ENCODE assay signal across 8 cellular contexts in the genomic region with DNA sequence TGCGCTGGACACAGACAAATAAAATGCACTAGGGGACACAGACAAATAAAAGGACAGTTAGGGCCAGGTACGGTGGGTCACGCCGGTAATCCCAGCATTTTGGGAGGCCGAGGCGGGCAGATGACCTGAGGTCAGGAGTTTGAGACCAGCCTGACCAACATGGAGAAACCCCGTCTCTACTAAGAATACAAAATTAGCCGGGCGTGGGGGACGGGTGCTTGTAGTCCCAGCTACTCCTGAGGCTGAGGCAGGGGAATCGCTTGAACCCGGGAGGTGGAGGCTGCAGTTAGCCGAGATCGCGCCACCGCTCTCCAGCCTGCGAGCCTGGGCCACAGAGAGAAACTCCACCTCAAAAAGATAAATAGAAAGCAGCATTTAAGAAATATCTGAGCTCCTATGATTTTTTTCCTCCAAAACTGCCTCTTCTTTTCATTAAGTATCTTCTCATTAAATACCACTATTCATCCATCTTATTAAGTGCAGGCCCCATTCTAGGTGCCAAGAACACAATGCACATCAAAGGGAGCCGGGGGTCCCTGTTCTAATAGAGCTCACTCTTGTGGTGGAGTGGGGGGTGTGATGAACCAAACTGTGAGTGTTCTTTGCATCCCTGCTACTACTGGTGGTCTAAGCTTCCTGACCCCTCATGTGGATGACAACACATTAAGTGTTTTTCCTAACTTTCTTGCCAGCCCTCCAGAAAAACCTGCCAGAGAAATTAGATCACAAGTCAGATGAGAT. TPM values are rescaled to one million over a fixed set of nuclear protein-coding genes. Genes with fewer than 3 reads are reported as not detected.
A peak's percentile ranks its signal among the peaks of the same experiment; 100 is the strongest.
DNase-seq lines count a peak whose midpoint lies in the region; ATAC-seq and TF ChIP-seq lines count a peak whose summit lies in the region.

No MANE protein-coding gene starts in this region.

- no peak overlapping the region for H3K4me2 ChIP-seq in neural cell (ENCODE audit: low read length)

- intact Hi-C loops in body of pancreas (cut with DNase I), result no loop called here

- WGBS in body of pancreas, 2 donors, result 75 to 76% methylated on average over 18 of the region's 18 CpGs

- H3K79me2 ChIP-seq in neural cell (replicated peaks; ENCODE audit: insufficient read depth, low read length), result peaks cover 35% of the 10 kb centered on the region

- H3K9me3 ChIP-seq in AG04450 (ENCODE audit: control insufficient read depth, insufficient read depth, low read length), result peaks cover 3% of the 10 kb centered on the region; the same call in 1 of the 2 replicates
- H3K9me3 ChIP-seq in HUES48 (ENCODE audit: control insufficient read depth, insufficient read depth, low read length), result no peaks in the 10 kb centered on the region
- no peaks in the 10 kb centered on the region for H3K9me3 ChIP-seq in body of pancreas
- no peaks in the 10 kb centered on the region for H3K9me3 ChIP-seq in neural cell (ENCODE audit: low read length)

- TF ChIP-seq CTCF in AG04450 (IDR thresholded peaks at IDR 0.05; ENCODE audit: low read depth, low read length), result no peak
- TF ChIP-seq CTCF in body of pancreas (IDR thresholded peaks at IDR 0.05), result no peak
- TF ChIP-seq CTCF in neural cell (IDR thresholded peaks at IDR 0.05; ENCODE audit: poor library complexity, severe bottlenecking), result no peak

- no peak for ATAC-seq in body of pancreas

- POLR2A ChIA-PET in AG04450 (lab: Yijun Ruan, JAX), result interaction anchor here (0.5 to 2.7 kb wide), 6 partner anchors 16 to 215 kb away, joined by 3 to 14 read pairs (median 4); a partner anchor contains a TSS

- CTCF ChIA-PET in AG04450 (lab: Charles Lee), result interaction anchor here (0.7 to 1.2 kb wide), 6 partner anchors 8 to 249 kb away, joined by 3 to 8 read pairs (median 3); no protein-coding TSS in a partner anchor

- no peaks in the 10 kb centered on the region for H4K20me1 ChIP-seq in neural cell (ENCODE audit: insufficient read depth)

- H3K9me2 ChIP-seq in neural cell (ENCODE audit: insufficient read depth, low read length), result no peaks in the 10 kb centered on the region

- TF ChIP-seq POLR2A in body of pancreas (IDR thresholded peaks at IDR 0.05), result no peak

- no peaks in the 10 kb centered on the region for H3F3A ChIP-seq in neural cell (ENCODE audit: insufficient read depth, low read length, poor library complexity, severe bottlenecking)

- peaks cover 15% of the 10 kb centered on the region for H3K4me1 ChIP-seq in HUES48 (ENCODE audit: control insufficient read depth, insufficient read depth, low read length)
- peaks cover 61% of the 10 kb centered on the region for H3K4me1 ChIP-seq in body of pancreas

- H3K4me3 ChIP-seq in AG04450 (ENCODE audit: low read depth, low read length) (no peak overlapping the region), HUES48 (ENCODE audit: low read depth, low read length) (no peak overlapping the region), body of pancreas (no peak overlapping the region), neural cell (ENCODE audit: low read length) (peak overlapping the region; percentile 97)

- no peak for TF ChIP-seq EP300 in neural cell (conservative IDR thresholded peaks at IDR 0.05; ENCODE audit: poor library complexity, severe bottlenecking)

- H3K27ac ChIP-seq in AG04450 (ENCODE audit: low read depth, low read length) (peak overlapping the region; percentile 31), HUES48 (ENCODE audit: low read depth, low read length) (peak overlapping the region; percentile 13), body of pancreas (peak overlapping the region; percentile 1 to 96 (median 66)), neural cell (ENCODE audit: low read length) (peak overlapping the region; percentile 71)

- H2AFZ ChIP-seq in neural cell (ENCODE audit: low read depth, low read length), result no peak overlapping the region

- H3K36me3 ChIP-seq in HUES48 (ENCODE audit: control insufficient read depth, insufficient read depth, low read length) (peaks cover 42% of the 10 kb centered on the region), body of pancreas (replicated peaks in 1 of 2; ENCODE audit: insufficient read depth in 1 of 2, low read depth in 2 of 2) (peaks cover 0 to 7% of the 10 kb centered on the region in 2 donors), neural cell (ENCODE audit: insufficient read depth, low read length) (peaks cover 10% of the 10 kb centered on the region)

- H3K27me3 ChIP-seq in AG04450 (ENCODE audit: control insufficient read depth, insufficient read depth, low read length), result no peaks in the 10 kb centered on the region
- no peaks in the 10 kb centered on the region for H3K27me3 ChIP-seq in HUES48 (ENCODE audit: control insufficient read depth, insufficient read depth, low read length)
- no peaks in the 10 kb centered on the region for H3K27me3 ChIP-seq in body of pancreas
- no peaks in the 10 kb centered on the region for H3K27me3 ChIP-seq in neural cell (ENCODE audit: insufficient read depth, low read depth, low read length)

- DNase-seq in AG04450 (ENCODE audit: low read depth, low spot score) (no peak), body of pancreas (peak in 1 of 4 donors; percentile 9), NCI-H82 (lab: John Stamatoyannopoulos, UW) (no peak), AG20443 (ENCODE audit: low spot score) (no peak), NOMO-1 treated with DMSO at 0.1 percent for 48 hours (lab: John Stamatoyannopoulos, UW; ENCODE audit: unreplicated experiment) (no peak)
- DNase-seq in stimulated activated CD4-positive, alpha-beta T cell treated with anti-CD3 and anti-CD28 coated beads, Interleukin-4, amount 100 ng/mL, for 24 hours, result no peak

- H3K9ac ChIP-seq in HUES48 (ENCODE audit: low read depth, low read length), result no peak overlapping the region
- H3K9ac ChIP-seq in neural cell (ENCODE audit: low read length), result peak overlapping the region; percentile 55

- no peak for TF ChIP-seq RAD21 in neural cell (conservative IDR thresholded peaks at IDR 0.05)

TF ChIP-seq in neural cell, 6 proteins besides CTCF, POLR2A, EP300 and RAD21:
- TF ChIP-seq EZH2 (IDR thresholded peaks at IDR 0.05; ENCODE audit: borderline replicate concordance, insufficient read depth, low read length, poor library complexity, severe bottlenecking) (no peak), SMC3 (conservative IDR thresholded peaks at IDR 0.05; ENCODE audit: poor library complexity) (peak; percentile 3)
TF ChIP-seq in neural cell: peak in this region for 1.

RNA-seq across cellular contexts. Expression of a gene that starts 0.8 kb away (rescaled TPM):
- 3.1 and 3.6 TPM in 2 replicates for polyA plus RNA-seq in AG04450 (2011; rRNA removed)
- polyA minus RNA-seq in AG04450 (2011; rRNA and poly(A)+ RNA removed), result 1.00 and 1.6 TPM in 2 replicates
- 10 to 100 TPM; 18.7 to 33.9 TPM for total RNA-seq in body of pancreas
- polyA plus RNA-seq in neural cell, result 6.9 and 7.0 TPM in 2 replicates
- polyA minus RNA-seq in neural cell, result 9.7 and 10.1 TPM in 2 replicates

RNA-seq across cellular contexts. Expression of a gene that starts 3.7 kb away (rescaled TPM):
- polyA plus RNA-seq in AG04450 (2011; rRNA removed) (426 and 504 TPM in 2 replicates), neural cell (299 and 420 TPM in 2 replicates)
- 136 and 146 TPM in 2 replicates for polyA minus RNA-seq in AG04450 (2011; rRNA and poly(A)+ RNA removed)
- total RNA-seq in body of pancreas, result 1,000 to 10,000 TPM; 1,320 to 1,355 TPM
- 104 and 117 TPM in 2 replicates for polyA minus RNA-seq in neural cell

RNA-seq across cellular contexts. Expression of a gene that starts 3.9 kb away (rescaled TPM):
- polyA plus RNA-seq in AG04450 (2011; rRNA removed), result 54.2 and 55.7 TPM in 2 replicates
- polyA minus RNA-seq in AG04450 (2011; rRNA and poly(A)+ RNA removed), result 30.5 and 32.4 TPM in 2 replicates
- 10 to 100 TPM; 34.2 to 35.6 TPM for total RNA-seq in body of pancreas
- 80.5 and 83.2 TPM in 2 replicates for polyA plus RNA-seq in neural cell
- polyA minus RNA-seq in neural cell, result 36.3 and 39.2 TPM in 2 replicates

RNA-seq across cellular contexts. Expression of a gene that starts 6.6 kb away (rescaled TPM):
- polyA plus RNA-seq in AG04450 (2011; rRNA removed) (10.3 and 15.1 TPM in 2 replicates), neural cell (78.4 and 99.5 TPM in 2 replicates)
- polyA minus RNA-seq in AG04450 (2011; rRNA and poly(A)+ RNA removed), result 11.6 and 20.0 TPM in 2 replicates
- 10 to 100 TPM; 25.4 to 85.6 TPM for total RNA-seq in body of pancreas
- polyA minus RNA-seq in neural cell, result 70.7 and 78.2 TPM in 2 replicates

RNA-seq across cellular contexts. Expression of a gene that starts 16.1 kb away (rescaled TPM):
- polyA plus RNA-seq in AG04450 (2011; rRNA removed) (18.7 and 27.7 TPM in 2 replicates), neural cell (12.8 and 13.0 TPM in 2 replicates)
- 37.7 and 51.5 TPM in 2 replicates for polyA minus RNA-seq in AG04450 (2011; rRNA and poly(A)+ RNA removed)
- 10 to 100 TPM; 41.0 to 97.2 TPM for total RNA-seq in body of pancreas
- polyA minus RNA-seq in neural cell, result 12.2 and 22.3 TPM in 2 replicates

Comparison
In these comparisons a context has a peak if more than half of its experiments do, and no peak if none do; other contexts are left out.
1. H3K27ac ChIP-seq: peak in every context shown above with its lines; median percentile 71 in neural cell; 66 in body of pancreas; 31 in AG04450; 13 in HUES48.